Comparison of ENCODE assay signal across 8 cellular contexts in the genomic region with DNA sequence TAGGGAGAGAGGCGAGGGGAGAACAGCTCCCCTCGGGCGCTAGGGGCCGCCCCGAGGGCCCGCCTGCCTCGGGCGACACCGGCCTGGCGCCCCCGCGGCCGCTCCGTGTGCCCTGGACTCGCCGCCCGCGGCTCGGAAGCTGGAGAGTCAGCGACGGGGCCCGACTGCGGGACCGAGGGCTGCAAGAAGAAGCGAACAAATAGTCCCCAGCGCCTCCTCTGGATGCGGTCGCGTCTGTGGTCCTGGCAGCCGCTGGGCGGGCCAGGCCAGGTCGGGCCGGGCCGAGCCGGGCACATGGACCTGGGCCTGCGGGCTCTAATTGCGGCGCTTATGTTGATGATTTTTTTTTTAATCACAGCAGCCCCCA. TPM values are rescaled to one million over a fixed set of nuclear protein-coding genes. Genes with fewer than 3 reads are reported as not detected.
A peak's percentile ranks its signal among the peaks of the same experiment; 100 is the strongest.
DNase-seq lines count a peak whose midpoint lies in the region; ATAC-seq, FAIRE-seq and TF ChIP-seq lines count a peak whose summit lies in the region.

No MANE protein-coding gene starts in this region.

- POLR2A ChIA-PET in CD4-positive, alpha-beta T cell (lab: Charles Lee) = interaction anchor here (1.2 kb wide), 1 partner anchor 10 kb away, joined by 3 read pairs; no protein-coding TSS in a partner anchor

- intact Hi-C loops in CD4-positive, alpha-beta T cell (cut with DNase I, micrococcal nuclease) = loop anchor here in 1 of 2 experiments (10.0 kb wide), 1 partner anchor 53 kb away; no protein-coding TSS in a partner anchor
- intact Hi-C loops in heart right ventricle (cut with DNase I) (loop anchor here in 7 of 10 donors (2.0 to 10.0 kb wide), 4 partner anchors 53 to 1025 kb away; no protein-coding TSS in a partner anchor), prostate gland (cut with DNase I) (loop anchor here (5.0 to 10.0 kb wide), 2 partner anchors 515 to 693 kb away; no protein-coding TSS in a partner anchor)

- H3K4me1 ChIP-seq in SJSA1 (replicated peaks) (peaks cover 10% of the 10 kb centered on the region), heart right ventricle (peaks cover 0 to 24% (median 20%) of the 10 kb centered on the region in 9 donors), prostate gland (replicated peaks) (no peaks in the 10 kb centered on the region)

- peaks cover 93% of the 10 kb centered on the region for H3K27me3 Mint-ChIP-seq in CD4-positive, alpha-beta T cell

- H3K27me3 ChIP-seq in CD4-positive, alpha-beta T cell (ENCODE audit: control insufficient read depth, insufficient read depth, low read length) = peaks cover 97% of the 10 kb centered on the region
- peaks cover 26% of the 10 kb centered on the region for H3K27me3 ChIP-seq in SJSA1 (replicated peaks)
- H3K27me3 ChIP-seq in heart right ventricle = peaks cover 70 to 100% (median 100%) of the 10 kb centered on the region in 7 donors
- H3K27me3 ChIP-seq in prostate gland (replicated peaks; ENCODE audit: insufficient read depth) = peaks cover 6% of the 10 kb centered on the region
- peaks cover 93% of the 10 kb centered on the region for H3K27me3 ChIP-seq in brain microvascular endothelial cell (replicated peaks)

- peak overlapping the region; percentile 49 for H3K4me3 ChIP-seq in SJSA1
- H3K4me3 ChIP-seq in heart right ventricle = peak overlapping the region in 9 of 10 donors; percentile 20 to 49 (median 37)
- H3K4me3 ChIP-seq in prostate gland = peak overlapping the region; percentile 17 to 29
- no peak overlapping the region for H3K4me3 ChIP-seq in brain microvascular endothelial cell (ENCODE audit: low read depth, low read length)

- WGBS in heart right ventricle, 2 donors = 1 to 4% methylated on average over 34 to 38 of the region's 38 CpGs
- WGBS in prostate gland = 45% methylated on average over 38 of the region's 38 CpGs

- peaks cover 6% of the 10 kb centered on the region for H3K36me3 Mint-ChIP-seq in CD4-positive, alpha-beta T cell (ENCODE audit: low read depth)

- no peak for FAIRE-seq in HTR-8/SVneo (lab: Jason Lieb, UNC)

- no peak for TF ChIP-seq CTCF in CD4-positive, alpha-beta T cell (IDR thresholded peaks at IDR 0.05)
- TF ChIP-seq CTCF in heart right ventricle (IDR thresholded peaks at IDR 0.05) (no peak), prostate gland (IDR thresholded peaks at IDR 0.05) (no peak), brain microvascular endothelial cell (IDR thresholded peaks at IDR 0.05; ENCODE audit: low read depth, low read length, missing control alignments) (no peak)

- no peak for TF ChIP-seq POLR2A in prostate gland (IDR thresholded peaks at IDR 0.05)

- no peak overlapping the region for H3K27ac Mint-ChIP-seq in CD4-positive, alpha-beta T cell

- no peaks in the 10 kb centered on the region for H3K36me3 ChIP-seq in SJSA1
- H3K36me3 ChIP-seq in heart right ventricle = no peaks in the 10 kb centered on the region
- H3K36me3 ChIP-seq in prostate gland = no peaks in the 10 kb centered on the region
- H3K36me3 ChIP-seq in brain microvascular endothelial cell (replicated peaks) = no peaks in the 10 kb centered on the region

- no peak overlapping the region for H3K27ac ChIP-seq in CD4-positive, alpha-beta T cell (ENCODE audit: low read depth, low read length)
- H3K27ac ChIP-seq in SJSA1 (no peak overlapping the region), heart right ventricle (no peak overlapping the region), prostate gland (peak overlapping the region; percentile 20 to 62), brain microvascular endothelial cell (no peak overlapping the region)

- CTCF ChIA-PET in CD4-positive, alpha-beta T cell (lab: Charles Lee) = interaction anchor here (1.5 kb wide), 1 partner anchor 1027 kb away, joined by 3 read pairs; no protein-coding TSS in a partner anchor

- H3K9me3 ChIP-seq in CD4-positive, alpha-beta T cell (ENCODE audit: control insufficient read depth, low read length) = no peaks in the 10 kb centered on the region
- H3K9me3 ChIP-seq in SJSA1 (replicated peaks) (no peaks in the 10 kb centered on the region), heart right ventricle (no peaks in the 10 kb centered on the region), prostate gland (no peaks in the 10 kb centered on the region)

- in situ Hi-C loops in brain microvascular endothelial cell (cut with HindIII; ENCODE audit: low pct_ligation_motif_present, low sequenced_read_pairs) = no loop called here

- H3K4me1 Mint-ChIP-seq in CD4-positive, alpha-beta T cell (ENCODE audit: low read depth) = peaks cover 19% of the 10 kb centered on the region

- H3K4me3 Mint-ChIP-seq in CD4-positive, alpha-beta T cell = peak overlapping the region; percentile 81

- no peak for DNase-seq in CD4-positive, alpha-beta T cell
- DNase-seq in SJSA1 (ENCODE audit: low read depth in 1 of 2, low spot score in 2 of 2) (peak in 1 of 2 experiments; percentile 82), heart right ventricle (no peak), prostate gland (ENCODE audit: low spot score) (no peak), brain microvascular endothelial cell (no peak), HTR-8/SVneo (ENCODE audit: insufficient read length, low spot score) (no peak)

- H3K9me3 Mint-ChIP-seq in CD4-positive, alpha-beta T cell = no peaks in the 10 kb centered on the region

- peak; percentile 24 for ATAC-seq in CD4-positive, alpha-beta T cell (ENCODE audit: poor library complexity)
- ATAC-seq in heart right ventricle = peak in 2 of 8 donors; percentile 20 to 27
- no peak for ATAC-seq in GM21367 (IDR thresholded peaks at IDR 0.05; ENCODE audit: unreplicated experiment)
- ATAC-seq in HG03469 (IDR thresholded peaks at IDR 0.05; ENCODE audit: unreplicated experiment) = no peak

RNA-seq across cellular contexts. Expression of a gene that starts 0.3 kb away (rescaled TPM):
- not detected for total RNA-seq in CD4-positive, alpha-beta T cell
- 1.8 TPM in 2 replicates for total RNA-seq in SJSA1 (2014; rRNA removed; shearing (Covaris generic))
- under 1 TPM in 2 of 10 donors, not detected in 8; 0.15 to 0.29 TPM for total RNA-seq in heart right ventricle
- under 1 TPM; 0.16 to 0.29 TPM for polyA plus RNA-seq in heart right ventricle
- total RNA-seq in prostate gland = 10 to 100 TPM in 1 of 2 donors, 1 to 10 TPM in 1; 5.9 to 29.1 TPM

RNA-seq across cellular contexts. Expression of a gene that starts 5.7 kb away (rescaled TPM):
- not detected for total RNA-seq in CD4-positive, alpha-beta T cell
- not detected in 2 replicates for total RNA-seq in SJSA1 (2014; rRNA removed; shearing (Covaris generic))
- total RNA-seq in heart right ventricle (not detected), prostate gland (10 to 100 TPM; 10.4 to 32.5 TPM)
- not detected for polyA plus RNA-seq in heart right ventricle

RNA-seq across cellular contexts. Expression of a gene that starts 7.3 kb away (rescaled TPM):
- not detected for total RNA-seq in CD4-positive, alpha-beta T cell
- total RNA-seq in SJSA1 (2014; rRNA removed; shearing (Covaris generic)) = 13.0 and 16.8 TPM in 2 replicates
- 1 to 10 TPM in 1 of 10 donors, under 1 TPM in 7, not detected in 2; 0.26 to 1.5 (median 0.42) TPM for total RNA-seq in heart right ventricle
- polyA plus RNA-seq in heart right ventricle = under 1 TPM; 0.35 to 0.59 TPM
- 10 to 100 TPM; 10.4 to 30.8 TPM for total RNA-seq in prostate gland

RNA-seq across cellular contexts. Expression of a gene that starts 15.2 kb away (rescaled TPM):
- not detected for total RNA-seq in CD4-positive, alpha-beta T cell
- not detected in 2 replicates for total RNA-seq in SJSA1 (2014; rRNA removed; shearing (Covaris generic))
- not detected for total RNA-seq in heart right ventricle
- polyA plus RNA-seq in heart right ventricle = not detected
- 10 to 100 TPM in 1 of 2 donors, 1 to 10 TPM in 1; 8.0 to 14.9 TPM for total RNA-seq in prostate gland

RNA-seq across cellular contexts. Expression of a gene that starts 22.7 kb away (rescaled TPM):
- total RNA-seq in CD4-positive, alpha-beta T cell = not detected
- total RNA-seq in SJSA1 (2014; rRNA removed; shearing (Covaris generic)) = 0.13 TPM in 1 of 2 replicates, not detected in the other
- total RNA-seq in heart right ventricle (not detected), prostate gland (under 1 TPM in 1 of 2 donors, not detected in 1; 0.36 TPM)
- not detected for polyA plus RNA-seq in heart right ventricle

Comparison
In these comparisons a context has a peak if more than half of its experiments do, and no peak if none do; other contexts are left out.
1. H3K27ac ChIP-seq: peak in prostate gland (2 of 2); none in CD4-positive, alpha-beta T cell (single experiment), SJSA1 (single experiment), heart right ventricle (0 of 10) and brain microvascular endothelial cell (single experiment).
2. RNA of a gene that starts 5.7 kb away (total RNA-seq): 10.4 to 32.5 TPM in prostate gland; not detected in CD4-positive, alpha-beta T cell, not detected in SJSA1 and not detected in heart right ventricle; every median in the first group is over 10 times any median in the second.